ENCODE assay signal across 1 cellular context in the genomic region with DNA sequence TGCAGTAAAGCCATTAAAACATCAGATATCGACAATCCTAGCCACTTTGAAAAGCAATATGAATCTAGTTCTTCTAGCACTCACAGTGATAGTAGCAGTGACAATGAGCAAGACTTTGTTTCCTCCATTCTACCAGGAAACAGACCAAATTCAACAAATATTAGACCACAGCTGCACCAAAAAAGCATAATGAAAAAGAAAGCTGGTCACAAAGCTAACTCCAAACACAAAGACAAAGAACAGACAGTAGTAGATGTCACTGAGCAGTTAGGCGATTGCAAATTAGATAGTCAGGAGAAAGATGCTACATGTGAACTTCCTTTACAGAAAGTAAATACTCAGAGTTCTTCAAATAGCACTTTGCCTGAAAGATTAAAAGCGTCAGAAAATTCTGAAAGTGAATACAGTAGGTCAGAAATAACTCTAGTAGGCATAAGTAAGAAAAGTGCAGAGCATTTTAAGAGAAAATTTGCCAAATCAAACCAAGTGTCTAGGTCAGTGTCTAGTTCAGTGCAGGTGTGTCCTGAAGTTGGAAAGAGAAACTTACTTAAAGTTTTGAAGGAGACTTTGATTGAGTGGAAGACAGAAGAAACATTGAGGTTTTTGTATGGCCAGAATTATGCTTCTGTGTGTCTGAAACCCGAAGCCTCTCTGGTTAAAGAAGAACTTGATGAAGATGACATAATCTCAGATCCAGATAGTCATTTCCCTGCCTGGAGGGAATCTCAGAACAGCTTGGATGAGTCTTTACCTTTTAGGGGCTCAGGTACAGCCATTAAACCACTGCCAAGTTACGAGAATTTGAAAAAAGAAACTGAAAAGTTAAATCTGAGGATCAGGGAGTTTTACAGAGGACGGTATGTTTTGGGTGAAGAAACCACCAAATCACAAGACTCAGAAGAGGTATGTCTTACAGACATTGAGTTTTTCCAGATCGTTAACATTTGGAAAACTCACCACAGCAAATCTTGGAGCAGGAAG.
TF ChIP-seq lines count a peak whose summit lies in the region.

No MANE protein-coding gene starts in this region.

TF ChIP-seq in K562, 482 proteins besides CTCF, POLR2A, EP300 and RAD21:
- no peak for TF ChIP-seq ETV5 (CRISPR knock-in tag; IDR thresholded peaks at IDR 0.05; ENCODE audit: low read depth)
- TF ChIP-seq TBP (optimal IDR thresholded peaks at IDR 0.05; ENCODE audit: low read depth, low read length), result no peak
- TF ChIP-seq THRA (IDR thresholded peaks at IDR 0.05), result no peak
